Comparison of ENCODE assay signal across 1 cellular context in genomic region chr15:89419370-89419984, GRCh38.
TF ChIP-seq lines count a peak whose summit lies in the region.

No MANE protein-coding gene starts in this region.

TF ChIP-seq in IMR-90, 13 proteins besides CTCF, POLR2A, EP300 and RAD21 (continued from another document):
- TF ChIP-seq ELK1 (IDR thresholded peaks at IDR 0.05; ENCODE audit: borderline replicate concordance, low read depth, low read length) = no peak
- no peak for TF ChIP-seq CEBPB (IDR thresholded peaks at IDR 0.05; ENCODE audit: low read depth, low read length)
- no peak for TF ChIP-seq CHD1 (IDR thresholded peaks at IDR 0.05; ENCODE audit: low read depth, low read length)
- TF ChIP-seq RCOR1 (IDR thresholded peaks at IDR 0.05; ENCODE audit: insufficient replicate concordance, low read length) = no peak
- no peak for TF ChIP-seq BHLHE40 (IDR thresholded peaks at IDR 0.05; ENCODE audit: low read depth, low read length)
- no peak for TF ChIP-seq SMC3 (IDR thresholded peaks at IDR 0.05; ENCODE audit: low read depth, low read length)
